In genomic region chr11:130707217-130707616, GRCh38 we compare ENCODE assay signal across 7 cellular contexts.
"Had no signal": no experiment of that assay in that cellular context is flagged by ENCODE, and none has a peak within 500 bp of the region (broad histone marks: within the 10 kb centered on the region; RNA-seq: fewer than 3 reads in every experiment).

No MANE protein-coding gene starts in this region.

- H3K27me3 Mint-ChIP-seq: IgD-negative memory B cell had no signal

- ATAC-seq: HCT116, HepG2 had no signal

- H3K27ac Mint-ChIP-seq: IgD-negative memory B cell had no signal

- H3K4me3 ChIP-seq: HAP-1 had no signal

- H3K36me3 ChIP-seq: HAP-1 had no signal

- H3K36me3 Mint-ChIP-seq: IgD-negative memory B cell had no signal

- H3K9me3 ChIP-seq: HAP-1 had no signal

- H3K4me1 ChIP-seq: HAP-1 had no signal

- H3K27ac ChIP-seq: HL-60 had no signal

- H3K4me1 Mint-ChIP-seq: IgD-negative memory B cell had no signal

- H3K4me3 Mint-ChIP-seq: IgD-negative memory B cell had no signal

- DNase-seq: GOT3, H7 had no signal
